ENCODE assay signal across 8 cellular contexts in genomic region chr11:819943-820649, GRCh38. TPM values are rescaled to one million over a fixed set of nuclear protein-coding genes. Genes with fewer than 3 reads are reported as not detected.
DNase-seq lines count a peak whose midpoint lies in the region; ATAC-seq, FAIRE-seq and TF ChIP-seq lines count a peak whose summit lies in the region.

No MANE protein-coding gene starts in this region.

- H3K4me3 ChIP-seq in cardiac fibroblast (replicated peaks in 1 of 2; ENCODE audit: low read depth in 2 of 2, low read length in 2 of 2), result peak overlapping the region; percentile 72 to 76
- H3K4me3 ChIP-seq in keratinocyte (ENCODE audit: control insufficient read depth in 2 of 3, extremely low read depth in 1 of 3, insufficient read depth in 2 of 3, low read depth in 1 of 3, low read length in 3 of 3), result peak overlapping the region; percentile 71 to 78 (median 75)

- peak overlapping the region; percentile 85 for H3K4me3 Mint-ChIP-seq in activated B cell treated with CpG ODN at 0.5 μM for 24 hours

- peaks cover 25% of the 10 kb centered on the region for H3K4me1 ChIP-seq in keratinocyte (ENCODE audit: control insufficient read depth, extremely low read depth, insufficient read depth, low read length)

- H3K27me3 Mint-ChIP-seq in activated B cell treated with CpG ODN at 0.5 μM for 24 hours, result no peaks in the 10 kb centered on the region

- dilution Hi-C loops in keratinocyte (cut with MboI; ENCODE audit: extremely low pct_ligation_motif_present, low sequenced_read_pairs), result no loop called here

- H3K4me1 Mint-ChIP-seq in activated B cell treated with CpG ODN at 0.5 μM for 24 hours, result peaks cover 14% of the 10 kb centered on the region

- peak overlapping the region; percentile 76 for H3K27ac Mint-ChIP-seq in activated B cell treated with CpG ODN at 0.5 μM for 24 hours

- peak; percentile 76 to 86 (median 82) for DNase-seq in NCI-H1417 (lab: John Stamatoyannopoulos, UW)
- no peak for DNase-seq in NCI-H1417 treated with DMSO at 0.1 percent for 48 hours (lab: John Stamatoyannopoulos, UW)
- DNase-seq in NCI-H2196 treated with DMSO at 0.1 percent for 48 hours (lab: John Stamatoyannopoulos, UW; ENCODE audit: unreplicated experiment), result peak; percentile 76
- peak; percentile 83 for DNase-seq in activated B cell treated with CpG ODN at 0.5 μM for 24 hours
- DNase-seq in cardiac fibroblast (ENCODE audit: low read depth in 2 of 2), result peak; percentile 65 to 82
- DNase-seq in keratinocyte (ENCODE audit: low read depth, low spot score), result no peak
- DNase-seq in stimulated activated CD4-positive, alpha-beta T cell treated with anti-CD3 and anti-CD28 coated beads, Interleukin-15, amount 100 ng/mL, for 1 hour (ENCODE audit: low read depth in 1 of 2, low spot score in 1 of 2), result peak; percentile 86 to 90

- H3K9me3 ChIP-seq in keratinocyte (ENCODE audit: control insufficient read depth, low read depth, low read length), result no peaks in the 10 kb centered on the region

- H3K79me2 ChIP-seq in keratinocyte (ENCODE audit: control insufficient read depth, insufficient read depth, low read length), result peaks cover 6% of the 10 kb centered on the region

- peak overlapping the region; percentile 68 for H3K4me2 ChIP-seq in keratinocyte (ENCODE audit: control insufficient read depth, extremely low read depth, insufficient read depth, low read depth, low read length)

- ATAC-seq in HG02981 (IDR thresholded peaks at IDR 0.05; ENCODE audit: unreplicated experiment) (peak; percentile 63), activated B cell treated with CpG ODN at 0.5 μM for 24 hours (ENCODE audit: low read depth) (peak; percentile 72)

- H4K20me1 ChIP-seq in keratinocyte (ENCODE audit: control insufficient read depth, extremely low read depth, insufficient read depth, low read length), result no peaks in the 10 kb centered on the region

- CTCF ChIA-PET in activated B cell treated with CpG ODN at 0.5 μM for 24 hours (lab: Charles Lee), result interaction anchor here (1.0 kb wide), 1 partner anchor 23 kb away, joined by 4 read pairs; the partner anchor contains the start of gene TSPAN4

- intact Hi-C loops in activated B cell treated with CpG ODN at 0.5 μM for 24 hours (cut with micrococcal nuclease), result loop anchor here (1.0 kb wide), 4 partner anchors 10 to 22 kb away; partner anchors contain the start of genes POLR2L, RPLP2, SLC25A22 and TSPAN4

- H3K27ac ChIP-seq in keratinocyte (ENCODE audit: control insufficient read depth, insufficient read depth, low read length), result peak overlapping the region; percentile 76

- no peak overlapping the region for H2AFZ ChIP-seq in keratinocyte (ENCODE audit: control insufficient read depth, low read length)

- H3K36me3 ChIP-seq in keratinocyte (ENCODE audit: control insufficient read depth in 2 of 2, extremely low read depth in 1 of 2, insufficient read depth in 2 of 2, low read length in 2 of 2), result peaks cover 0 to 6% of the 10 kb centered on the region in 2 experiments

- no peaks in the 10 kb centered on the region for H3K9me3 Mint-ChIP-seq in activated B cell treated with CpG ODN at 0.5 μM for 24 hours

- TF ChIP-seq CTCF in activated B cell treated with CpG ODN at 0.5 μM for 24 hours (IDR thresholded peaks at IDR 0.05) (no peak), cardiac fibroblast (IDR thresholded peaks at IDR 0.05; ENCODE audit: low read depth, low read length) (no peak), keratinocyte (optimal IDR thresholded peaks at IDR 0.05 in 1 of 3, IDR thresholded peaks at IDR 0.05 in 1 of 3, conservative IDR thresholded peaks at IDR 0.05 in 1 of 3; ENCODE audit: extremely low read depth in 1 of 3, insufficient read depth in 2 of 3, low read length in 3 of 3) (no peak)

- POLR2A ChIA-PET in activated B cell treated with CpG ODN at 0.5 μM for 24 hours (lab: Charles Lee), result interaction anchor here (0.5 to 5.6 kb wide), 17 partner anchors 9 to 718 kb away, joined by 3 to 104 read pairs (median 8); partner anchors contain the start of genes AP2A2, CD151, CRACR2B and DEAF1

- H3K9me1 ChIP-seq in keratinocyte (ENCODE audit: control insufficient read depth, extremely low read depth, insufficient read depth, low read length), result peaks cover 7% of the 10 kb centered on the region

- FAIRE-seq in keratinocyte (lab: Jason Lieb, UNC), result no peak

- peak overlapping the region; percentile 81 for H3K9ac ChIP-seq in keratinocyte (ENCODE audit: control insufficient read depth, extremely low read depth, insufficient read depth, low read length)

- H3K36me3 Mint-ChIP-seq in activated B cell treated with CpG ODN at 0.5 μM for 24 hours (ENCODE audit: low read depth), result peaks cover 18% of the 10 kb centered on the region

- no peaks in the 10 kb centered on the region for H3K27me3 ChIP-seq in keratinocyte (ENCODE audit: control insufficient read depth, extremely low read depth, insufficient read depth, low read length)

RNA-seq across cellular contexts. Expression of gene PNPLA2, which starts 1.4 kb away (rescaled TPM):
- total RNA-seq in activated B cell treated with CpG ODN at 0.5 μM for 24 hours, result 52.9 and 53.2 TPM in 2 replicates
- 5.3 to 14.3 TPM (median 10.2 TPM) in 3 replicates for polyA plus RNA-seq in keratinocyte
- polyA plus RNA-seq in keratinocyte (2011; ENCODE audit: low read depth), result 7.8 TPM
- polyA plus RNA-seq in keratinocyte (2011; cell fraction: cytosol; rRNA removed), result 7.5 and 14.2 TPM in 2 replicates
- polyA plus RNA-seq in keratinocyte (2011; cell fraction: nucleus; rRNA removed), result 62.4 and 82.8 TPM in 2 replicates
- polyA plus RNA-seq in keratinocyte (2012; ENCODE audit: low replicate concordance), result 23.7 and 65.0 TPM in 2 replicates
- 14.7 to 28.3 TPM (median 22.9 TPM) in 3 replicates for polyA minus RNA-seq in keratinocyte
- 16.7 TPM for polyA minus RNA-seq in keratinocyte (2011; cell fraction: cytosol; rRNA and poly(A)+ RNA removed)
- 29.9 and 33.8 TPM in 2 replicates for polyA minus RNA-seq in keratinocyte (2011; cell fraction: nucleus; rRNA and poly(A)+ RNA removed)

RNA-seq across cellular contexts. Expression of gene CRACR2B, which starts 7.6 kb away (rescaled TPM):
- total RNA-seq in activated B cell treated with CpG ODN at 0.5 μM for 24 hours, result 4.1 and 4.5 TPM in 2 replicates
- polyA plus RNA-seq in keratinocyte, result 0.17 to 1.1 TPM (median 0.34 TPM) in 3 replicates
- polyA plus RNA-seq in keratinocyte (2011; ENCODE audit: low read depth), result 0.15 TPM
- polyA plus RNA-seq in keratinocyte (2011; cell fraction: cytosol; rRNA removed), result 0.22 and 0.62 TPM in 2 replicates
- 0.47 and 0.84 TPM in 2 replicates for polyA plus RNA-seq in keratinocyte (2011; cell fraction: nucleus; rRNA removed)
- 0.31 and 0.87 TPM in 2 replicates for polyA plus RNA-seq in keratinocyte (2012; ENCODE audit: low replicate concordance)
- polyA minus RNA-seq in keratinocyte, result 0.20 TPM in 1 of 3 replicates, not detected in the others
- polyA minus RNA-seq in keratinocyte (2011; cell fraction: cytosol; rRNA and poly(A)+ RNA removed), result 3.1 TPM
- not detected in 2 replicates for polyA minus RNA-seq in keratinocyte (2011; cell fraction: nucleus; rRNA and poly(A)+ RNA removed)

RNA-seq across cellular contexts. Expression of gene RPLP2, which starts 10.3 kb away (rescaled TPM):
- 4,124 and 4,449 TPM in 2 replicates for total RNA-seq in activated B cell treated with CpG ODN at 0.5 μM for 24 hours
- 632 to 1,901 TPM (median 797 TPM) in 3 replicates for polyA plus RNA-seq in keratinocyte
- polyA plus RNA-seq in keratinocyte (2011; ENCODE audit: low read depth), result 1,669 TPM
- polyA plus RNA-seq in keratinocyte (2011; cell fraction: cytosol; rRNA removed), result 900 and 1,809 TPM in 2 replicates
- polyA plus RNA-seq in keratinocyte (2011; cell fraction: nucleus; rRNA removed), result 325 and 365 TPM in 2 replicates
- 1,716 and 2,327 TPM in 2 replicates for polyA plus RNA-seq in keratinocyte (2012; ENCODE audit: low replicate concordance)
- 250 to 697 TPM (median 466 TPM) in 3 replicates for polyA minus RNA-seq in keratinocyte
- 1,353 TPM for polyA minus RNA-seq in keratinocyte (2011; cell fraction: cytosol; rRNA and poly(A)+ RNA removed)
- polyA minus RNA-seq in keratinocyte (2011; cell fraction: nucleus; rRNA and poly(A)+ RNA removed), result 148 and 153 TPM in 2 replicates

RNA-seq across cellular contexts. Expression of gene CD151, which starts 12.7 kb away (rescaled TPM):
- total RNA-seq in activated B cell treated with CpG ODN at 0.5 μM for 24 hours, result 14.4 and 14.5 TPM in 2 replicates
- polyA plus RNA-seq in keratinocyte, result 434 to 997 TPM (median 500 TPM) in 3 replicates
- polyA plus RNA-seq in keratinocyte (2011; ENCODE audit: low read depth), result 184 TPM
- polyA plus RNA-seq in keratinocyte (2011; cell fraction: cytosol; rRNA removed), result 356 and 591 TPM in 2 replicates
- polyA plus RNA-seq in keratinocyte (2011; cell fraction: nucleus; rRNA removed), result 672 and 821 TPM in 2 replicates
- polyA plus RNA-seq in keratinocyte (2012; ENCODE audit: low replicate concordance), result 312 and 611 TPM in 2 replicates
- polyA minus RNA-seq in keratinocyte, result 548 to 874 TPM (median 870 TPM) in 3 replicates
- polyA minus RNA-seq in keratinocyte (2011; cell fraction: cytosol; rRNA and poly(A)+ RNA removed), result 641 TPM
- 486 and 491 TPM in 2 replicates for polyA minus RNA-seq in keratinocyte (2011; cell fraction: nucleus; rRNA and poly(A)+ RNA removed)

RNA-seq across cellular contexts. Expression of gene PIDD1, which starts 15.1 kb away (rescaled TPM):
- total RNA-seq in activated B cell treated with CpG ODN at 0.5 μM for 24 hours, result 21.3 and 25.6 TPM in 2 replicates
- 2.5 to 6.4 TPM (median 2.9 TPM) in 3 replicates for polyA plus RNA-seq in keratinocyte
- polyA plus RNA-seq in keratinocyte (2011; ENCODE audit: low read depth), result 2.8 TPM
- 1.0 and 2.2 TPM in 2 replicates for polyA plus RNA-seq in keratinocyte (2011; cell fraction: cytosol; rRNA removed)
- polyA plus RNA-seq in keratinocyte (2011; cell fraction: nucleus; rRNA removed), result 13.3 and 21.1 TPM in 2 replicates
- polyA plus RNA-seq in keratinocyte (2012; ENCODE audit: low replicate concordance), result 4.7 and 6.5 TPM in 2 replicates
- polyA minus RNA-seq in keratinocyte, result 2.0 to 6.9 TPM (median 2.5 TPM) in 3 replicates
- 5.9 TPM for polyA minus RNA-seq in keratinocyte (2011; cell fraction: cytosol; rRNA and poly(A)+ RNA removed)
- 7.3 and 11.3 TPM in 2 replicates for polyA minus RNA-seq in keratinocyte (2011; cell fraction: nucleus; rRNA and poly(A)+ RNA removed)

Comparison
In these comparisons a context has a peak if more than half of its experiments do, and no peak if none do; other contexts are left out.
1. DNase-seq: peak in NCI-H1417 (3 of 3), NCI-H2196 treated with DMSO at 0.1 percent for 48 hours (single experiment), activated B cell treated with CpG ODN at 0.5 μM for 24 hours (single experiment), cardiac fibroblast (2 of 2) and stimulated activated CD4-positive, alpha-beta T cell treated with anti-CD3 and anti-CD28 coated beads, Interleukin-15, amount 100 ng/mL, for 1 hour (2 of 2); none in NCI-H1417 treated with DMSO at 0.1 percent for 48 hours (single experiment) and keratinocyte (single experiment).